In the genomic region with DNA sequence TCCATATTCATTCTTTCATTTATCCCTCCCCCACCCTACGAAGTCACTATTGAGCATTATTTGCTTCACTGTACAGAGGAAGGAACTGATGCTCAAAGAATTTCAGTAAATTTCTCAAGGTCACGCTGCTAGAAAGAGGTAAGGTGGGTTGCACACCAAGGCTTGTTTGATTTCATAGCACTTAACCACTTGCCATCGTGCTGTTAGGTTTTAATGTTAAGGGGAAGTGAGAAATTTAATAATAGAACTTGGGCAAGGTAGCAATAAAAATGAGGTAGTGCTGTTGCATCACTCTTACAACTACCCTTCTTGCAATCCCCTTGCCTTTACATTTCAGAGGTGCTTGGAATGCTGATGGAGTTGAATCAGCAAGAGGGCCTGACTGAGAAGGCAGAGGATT, we compare ENCODE assay signal across 16 cellular contexts.
A peak's percentile ranks its signal among the peaks of the same experiment; 100 is the strongest.
DNase-seq lines count a peak whose midpoint lies in the region; ATAC-seq, FAIRE-seq and TF ChIP-seq lines count a peak whose summit lies in the region.
"Had no signal": no experiment of that assay in that cellular context is flagged by ENCODE, and none has a peak within 500 bp of the region (broad histone marks: within the 10 kb centered on the region; RNA-seq: fewer than 3 reads in every experiment).

No MANE protein-coding gene starts in this region.

- no peak for TF ChIP-seq POLR2A in GM12892 (IDR thresholded peaks at IDR 0.05; ENCODE audit: low read depth, low read length)

- H3K27ac ChIP-seq in epithelial cell of prostate, result peak overlapping the region; percentile 7

- no peaks in the 10 kb centered on the region for H3K36me3 Mint-ChIP-seq in IgD-negative memory B cell
- H3K36me3 Mint-ChIP-seq: brain had no signal

- H3K4me3 Mint-ChIP-seq in IgD-negative memory B cell, result peak overlapping the region; percentile 54 to 79 (median 72)
- H3K4me3 Mint-ChIP-seq: brain had no signal

- no peak for DNase-seq in epithelial cell of prostate (ENCODE audit: low read depth, low spot score)
- no peak for DNase-seq in activated effector memory CD4-positive, alpha-beta T cell treated with Interleukin-2 at 50 U/mL for 16 hours
- no peak for DNase-seq in DMS 273 treated with DMSO at 0.1 percent for 48 hours (lab: John Stamatoyannopoulos, UW)
- DNase-seq in anterior cingulate cortex (lab: John Stamatoyannopoulos, UW), result no peak
- DNase-seq in GM12892 (ENCODE audit: insufficient read length), result no peak
- DNase-seq: activated T-cell treated with anti-CD3 and anti-CD28 coated beads for 4 hours; left colon; NCI-H1105; occipital lobe; stimulated activated CD4-positive, alpha-beta T cell treated with anti-CD3 and anti-CD28 coated beads, Interleukin-4, amount 100 ng/mL, for 4 hours; T1000; upper lobe of left lung had no signal

- peaks cover 22 to 27% (median 25%) of the 10 kb centered on the region in 3 donors for H3K4me1 Mint-ChIP-seq in IgD-negative memory B cell

- H3K27ac Mint-ChIP-seq in IgD-negative memory B cell, result peak overlapping the region; percentile 92 to 97 (median 97)

- no peaks in the 10 kb centered on the region for H3K9me3 Mint-ChIP-seq in IgD-negative memory B cell

- ATAC-seq in GM18868 (IDR thresholded peaks at IDR 0.05; ENCODE audit: unreplicated experiment) (peak; percentile 89), HG02623 (IDR thresholded peaks at IDR 0.05; ENCODE audit: unreplicated experiment) (peak; percentile 62)
- ATAC-seq: left colon had no signal

- no peak for FAIRE-seq in GM12892 (lab: Jason Lieb, UNC)

- H3K27me3 Mint-ChIP-seq in IgD-negative memory B cell, result peaks cover 6% of the 10 kb centered on the region
- H3K27me3 Mint-ChIP-seq: brain had no signal
